Comparison of ENCODE assay signal across 10 cellular contexts in genomic region chr7:22662490-22663145, GRCh38.
DNase-seq lines count a peak whose midpoint lies in the region; ATAC-seq, FAIRE-seq and TF ChIP-seq lines count a peak whose summit lies in the region.
"Had no signal": no experiment of that assay in that cellular context is flagged by ENCODE, and none has a peak within 500 bp of the region (broad histone marks: within the 10 kb centered on the region; RNA-seq: fewer than 3 reads in every experiment).

No MANE protein-coding gene starts in this region.

- peak; percentile 54 for ATAC-seq in GM19395 (IDR thresholded peaks at IDR 0.05; ENCODE audit: unreplicated experiment)
- ATAC-seq in HG03457 (IDR thresholded peaks at IDR 0.05; ENCODE audit: unreplicated experiment), result peak; percentile 42

- TF ChIP-seq CTCF in H1 (IDR thresholded peaks at IDR 0.05; ENCODE audit: control extremely low read depth in 1 of 3, insufficient read depth in 1 of 3, low read depth in 1 of 3, low read length in 3 of 3), result no peak

- H4K5ac ChIP-seq in H1 (ENCODE audit: insufficient read length, low read depth, low read length), result no peak overlapping the region

- no peaks in the 10 kb centered on the region for H3K27me3 ChIP-seq in BLaER1 treated with 17β-estradiol and CSF1 and Interleukin-3, amounts not matched to agents 10 nM and 100 nM
- H3K27me3 ChIP-seq in H1 (replicated peaks in 1 of 4; ENCODE audit: control insufficient read depth in 3 of 4, extremely low read depth in 1 of 4, insufficient read depth in 3 of 4, low read length in 3 of 4), result no peaks in the 10 kb centered on the region
- H3K27me3 ChIP-seq: ascending aorta had no signal

- H3K79me1 ChIP-seq in H1 (ENCODE audit: low read depth, low read length), result no peaks in the 10 kb centered on the region

- DNase-seq in H1 (ENCODE audit: low read depth in 1 of 2, low spot score in 2 of 2), result no peak
- no peak for DNase-seq in HUDEP-2 (lab: John Stamatoyannopoulos, UW; ENCODE audit: unreplicated experiment in 76 of 76)
- no peak for DNase-seq in DMS53 treated with DMSO at 0.1 percent for 48 hours (lab: John Stamatoyannopoulos, UW; ENCODE audit: unreplicated experiment)
- DNase-seq in NCI-H69 (lab: John Stamatoyannopoulos, UW), result no peak
- DNase-seq in HPDE6-E6E7 (ENCODE audit: extremely low spot score), result no peak
- DNase-seq: NCI-H1048 had no signal

- no peaks in the 10 kb centered on the region for H3K36me3 ChIP-seq in BLaER1 treated with 17β-estradiol and CSF1 and Interleukin-3, amounts not matched to agents 10 nM and 100 nM
- H3K36me3 ChIP-seq in H1 (ENCODE audit: control insufficient read depth in 2 of 4, insufficient read depth in 4 of 4, low read length in 3 of 4), result no peaks in the 10 kb centered on the region
- H3K36me3 ChIP-seq: ascending aorta had no signal

- FAIRE-seq in H1 (lab: Jason Lieb, UNC), result no peak

- H3K79me2 ChIP-seq in H1 (ENCODE audit: control insufficient read depth in 1 of 2, insufficient read depth in 2 of 2, low read length in 2 of 2), result no peaks in the 10 kb centered on the region

- peak overlapping the region in 9 of 11 experiments; percentile 9 to 97 (median 80); a peak in 15 of 22 replicates for H3K27ac ChIP-seq in BLaER1 treated with 17β-estradiol and CSF1 and Interleukin-3, amounts not matched to agents 10 nM and 100 nM
- H3K27ac ChIP-seq in H1 (ENCODE audit: low read depth, low read length), result no peak overlapping the region
- H3K27ac ChIP-seq: ascending aorta had no signal

- peak overlapping the region in 6 of 11 experiments; percentile 47 to 85 (median 67); a peak in 11 of 22 replicates for H3K9ac ChIP-seq in BLaER1 treated with 17β-estradiol and CSF1 and Interleukin-3, amounts not matched to agents 10 nM and 100 nM
- H3K9ac ChIP-seq in H1 (replicated peaks in 1 of 4; ENCODE audit: extremely low read depth in 1 of 4, low read depth in 3 of 4, low read length in 3 of 4), result no peak overlapping the region

- TF ChIP-seq EP300 in H1 (IDR thresholded peaks at IDR 0.05; ENCODE audit: borderline replicate concordance in 1 of 2, low read depth in 2 of 2, low read length in 2 of 2), result no peak

- H3K4me1 ChIP-seq in BLaER1 treated with 17β-estradiol and CSF1 and Interleukin-3, amounts not matched to agents 10 nM and 100 nM, result peaks cover 14 to 100% (median 36%) of the 10 kb centered on the region in 10 experiments
- peaks cover 0 to 6% (median 3%) of the 10 kb centered on the region in 4 experiments; a peak in 4 of 7 replicates for H3K4me1 ChIP-seq in H1 (replicated peaks in 1 of 4; ENCODE audit: control insufficient read depth in 3 of 4, insufficient read depth in 4 of 4, low read length in 3 of 4)
- H3K4me1 ChIP-seq: ascending aorta had no signal

- CTCF ChIA-PET in H1 (lab: Charles Lee; ENCODE audit: partially characterized antibody), result interaction anchor here (0.6 to 4.7 kb wide), 8 partner anchors 8 to 424 kb away, joined by 3 to 55 read pairs (median 10); partner anchors contain the start of gene IL6

- peak overlapping the region in 1 of 10 experiments; percentile 25; a peak in 1 of 20 replicates for H3K4me3 ChIP-seq in BLaER1 treated with 17β-estradiol and CSF1 and Interleukin-3, amounts not matched to agents 10 nM and 100 nM
- no peak overlapping the region for H3K4me3 ChIP-seq in H1 (ENCODE audit: extremely low read depth in 1 of 4, insufficient read depth in 2 of 4, low read depth in 3 of 4, low read length in 4 of 4)
- H3K4me3 ChIP-seq: ascending aorta had no signal

- TF ChIP-seq RAD21 in H1 (IDR thresholded peaks at IDR 0.05 in 1 of 2, conservative IDR thresholded peaks at IDR 0.05 in 1 of 2; ENCODE audit: low read depth in 2 of 2, low read length in 2 of 2), result no peak

- no peak overlapping the region for H2AK5ac ChIP-seq in H1 (ENCODE audit: low read depth, low read length)

- H2BK12ac ChIP-seq in H1 (ENCODE audit: low read depth, low read length), result peak overlapping the region; percentile 11; the same call in 1 of the 2 replicates

- H3K23me2 ChIP-seq in H1 (ENCODE audit: low read depth, low read length), result no peaks in the 10 kb centered on the region

- WGBS in H1 (ENCODE audit: extremely low coverage in 1 of 2, insufficient coverage in 1 of 2, insufficient read length in 1 of 2, insufficient replicate concordance in 2 of 2, low coverage in 1 of 2, low lambda C conversion rate in 2 of 2, missing lambda C conversion rate in 1 of 2), 2 experiments, result 88% methylated on average over 2 of the region's 2 CpGs; no CpG with 5 or more reads in 1 of the 2 experiments

- no peak overlapping the region for H4K91ac ChIP-seq in H1 (replicated peaks; ENCODE audit: insufficient read length, low read length)

- H3K56ac ChIP-seq in H1 (replicated peaks; ENCODE audit: insufficient read length, low read depth, low read length), result no peak overlapping the region

- no peak overlapping the region for H4K8ac ChIP-seq in H1 (ENCODE audit: extremely low read depth, insufficient read depth, low read length)

- no peaks in the 10 kb centered on the region for H4K20me1 ChIP-seq in BLaER1 treated with 17β-estradiol and CSF1 and Interleukin-3, amounts not matched to agents 10 nM and 100 nM
- no peaks in the 10 kb centered on the region for H4K20me1 ChIP-seq in H1 (replicated peaks in 1 of 2; ENCODE audit: control insufficient read depth in 1 of 2, insufficient read depth in 2 of 2, low read length in 2 of 2)

- no peak overlapping the region for H2BK15ac ChIP-seq in H1 (ENCODE audit: low read length)

- H3K18ac ChIP-seq in H1 (ENCODE audit: extremely low read depth, low read length), result no peak overlapping the region

- no peak overlapping the region for H2BK5ac ChIP-seq in H1 (ENCODE audit: low read depth, low read length)

- POLR2A ChIA-PET in H1 (lab: Charles Lee; ENCODE audit: partially characterized antibody), result interaction anchor here (2.0 kb wide), 1 partner anchor 76 kb away, joined by 5 read pairs; no protein-coding TSS in a partner anchor

- H2BK20ac ChIP-seq in H1 (ENCODE audit: low read length), result 0 out of 2 replicates have a peak overlapping the region, but pooled peaks have one; percentile 34

- H3K23ac ChIP-seq in H1 (ENCODE audit: insufficient read length), result no peak overlapping the region

- peak overlapping the region; percentile 49 to 93 (median 71) for H3K4me2 ChIP-seq in BLaER1 treated with 17β-estradiol and CSF1 and Interleukin-3, amounts not matched to agents 10 nM and 100 nM
- H3K4me2 ChIP-seq in H1 (ENCODE audit: insufficient read depth in 1 of 2, low read depth in 2 of 2, low read length in 2 of 2), result no peak overlapping the region

- no peak overlapping the region; the same call in 1 of the 2 replicates for H2AFZ ChIP-seq in H1 (ENCODE audit: low read length)

- TF ChIP-seq POLR2A in H1 (IDR thresholded peaks at IDR 0.05; ENCODE audit: control extremely low read depth in 1 of 2, low read depth in 2 of 2, low read length in 2 of 2), result no peak

- H2BK120ac ChIP-seq in H1 (replicated peaks; ENCODE audit: low read depth, low read length), result no peak overlapping the region

- no peak overlapping the region for H3K4ac ChIP-seq in H1 (replicated peaks; ENCODE audit: insufficient read length, low read depth, low read length)

- no peak overlapping the region for H3K14ac ChIP-seq in H1 (ENCODE audit: insufficient read length)

- H3K9me3 ChIP-seq in BLaER1 treated with 17β-estradiol and CSF1 and Interleukin-3, amounts not matched to agents 10 nM and 100 nM (replicated peaks in 1 of 11), result peaks cover 0 to 39% (median 18%) of the 10 kb centered on the region in 11 experiments; a peak in 16 of 22 replicates
- no peaks in the 10 kb centered on the region; a peak in 1 of 4 replicates for H3K9me3 ChIP-seq in H1 (ENCODE audit: insufficient read depth in 2 of 2, low read depth in 1 of 2, low read length in 1 of 2)
- H3K9me3 ChIP-seq: ascending aorta had no signal

TF ChIP-seq in H1, 55 proteins besides CTCF, POLR2A, EP300 and RAD21:
- TF ChIP-seq FOSL1 (IDR thresholded peaks at IDR 0.05; ENCODE audit: insufficient read depth, low read depth, low read length) (no peak), NRF1 (IDR thresholded peaks at IDR 0.05; ENCODE audit: low read depth, low read length) (no peak), EZH2 (IDR thresholded peaks at IDR 0.05; ENCODE audit: low read depth, low read length, severe bottlenecking) (no peak), RFX5 (IDR thresholded peaks at IDR 0.05; ENCODE audit: borderline replicate concordance, low read depth, low read length) (no peak), JUND (IDR thresholded peaks at IDR 0.05; ENCODE audit: low read length) (no peak), USF2 (IDR thresholded peaks at IDR 0.05; ENCODE audit: low read length) (no peak), SRF (IDR thresholded peaks at IDR 0.05; ENCODE audit: low read depth, low read length) (no peak), SIX5 (IDR thresholded peaks at IDR 0.05; ENCODE audit: low read depth, low read length) (no peak), KDM4A (IDR thresholded peaks at IDR 0.05; ENCODE audit: low read depth, low read length, severe bottlenecking) (no peak), MAFK (IDR thresholded peaks at IDR 0.05; ENCODE audit: low read depth, low read length) (no peak), POU5F1 (IDR thresholded peaks at IDR 0.05; ENCODE audit: low read depth, low read length) (no peak), SP1 (IDR thresholded peaks at IDR 0.05; ENCODE audit: low read depth, low read length) (no peak), CHD1 (IDR thresholded peaks at IDR 0.05; ENCODE audit: low read depth, low read length) (no peak)

Comparison
In these comparisons a context has a peak if more than half of its experiments do, and no peak if none do; other contexts are left out.
1. H3K4me2 ChIP-seq: peak in BLaER1 treated with 17β-estradiol and CSF1 and Interleukin-3, amounts not matched to agents 10 nM and 100 nM (11 of 11); none in H1 (0 of 2).
2. H3K9ac ChIP-seq: peak in BLaER1 treated with 17β-estradiol and CSF1 and Interleukin-3, amounts not matched to agents 10 nM and 100 nM (6 of 11); none in H1 (0 of 4).